ENCODE assay signal across 8 cellular contexts in the genomic region with DNA sequence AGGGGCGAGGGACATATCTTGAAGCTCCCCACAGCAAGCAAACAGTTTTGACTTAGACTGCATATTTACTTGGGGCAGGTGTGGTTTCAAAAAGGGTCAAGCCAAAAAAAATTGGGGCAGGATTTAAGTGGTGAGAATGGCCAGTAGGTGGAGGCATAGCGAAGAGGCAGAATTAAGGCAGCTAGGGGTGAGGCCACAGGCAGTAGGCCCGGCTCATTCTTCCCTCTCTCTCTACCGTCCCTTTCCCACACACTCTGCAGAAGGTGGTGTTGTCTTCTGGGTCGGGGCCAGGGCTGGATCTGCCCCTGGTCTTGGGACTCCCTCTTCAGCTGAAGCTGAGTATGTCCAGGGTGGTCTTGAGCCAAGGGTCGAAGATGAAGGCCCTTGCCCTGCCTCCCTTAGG. TPM values are rescaled to one million over a fixed set of nuclear protein-coding genes. Genes with fewer than 3 reads are reported as not detected.
DNase-seq lines count a peak whose midpoint lies in the region; ATAC-seq, FAIRE-seq and TF ChIP-seq lines count a peak whose summit lies in the region.

No MANE protein-coding gene starts in this region.

- no peak for TF ChIP-seq EP300 in A549 (IDR thresholded peaks at IDR 0.05)
- no peak for TF ChIP-seq EP300 in suprapubic skin (IDR thresholded peaks at IDR 0.05)

- TF ChIP-seq POLR2A in A549 (IDR thresholded peaks at IDR 0.05; ENCODE audit: low read length) (no peak), H54 (IDR thresholded peaks at IDR 0.05; ENCODE audit: low read depth, low read length) (no peak), suprapubic skin (IDR thresholded peaks at IDR 0.05) (no peak)

- in situ Hi-C loops in astrocyte of the cerebellum (cut with HindIII; ENCODE audit: low sequenced_read_pairs) = no loop called here

- no peak for FAIRE-seq in A549 (lab: Jason Lieb, UNC)
- no peak for FAIRE-seq in H54 (lab: Jason Lieb, UNC)

- peak; percentile 51 to 61 for TF ChIP-seq RAD21 in A549 (conservative IDR thresholded peaks at IDR 0.05 in 1 of 2, IDR thresholded peaks at IDR 0.05 in 1 of 2)

- CTCF ChIA-PET in A549 (lab: Yijun Ruan, JAX) = interaction anchor here (0.7 to 8.2 kb wide), 22 partner anchors 10 to 238 kb away, joined by 3 to 191 read pairs (median 8); partner anchors contain the start of genes ATP1B2, DNAH2, FXR2 and TP53

- no peaks in the 10 kb centered on the region for H3K36me3 ChIP-seq in suprapubic skin

- H3K4me3 ChIP-seq in A549 (no peak overlapping the region), astrocyte of the cerebellum (ENCODE audit: low read depth, low read length) (no peak overlapping the region), suprapubic skin (no peak overlapping the region)

- peaks cover 5% of the 10 kb centered on the region; the same call in 2 of the 3 replicates for H3K4me1 ChIP-seq in A549
- H3K4me1 ChIP-seq in suprapubic skin = peaks cover 6% of the 10 kb centered on the region

- H3K27me3 ChIP-seq in layer of hippocampus (ENCODE audit: control insufficient read depth, insufficient read depth, low read length) = no peaks in the 10 kb centered on the region
- no peaks in the 10 kb centered on the region for H3K27me3 ChIP-seq in suprapubic skin

- DNase-seq in A549 (ENCODE audit: low read depth in 1 of 2, low spot score in 1 of 2) = peak; percentile 71 to 79
- DNase-seq in GDM1 (lab: John Stamatoyannopoulos, UW) = peak; percentile 57
- peak; percentile 49 for DNase-seq in NCI-H69 (lab: John Stamatoyannopoulos, UW)
- DNase-seq in astrocyte of the cerebellum (ENCODE audit: low read depth) = no peak
- DNase-seq in H54 (ENCODE audit: insufficient read length, low spot score) = no peak
- DNase-seq in NCI-H2107 (lab: John Stamatoyannopoulos, UW) = no peak
- no peak for DNase-seq in suprapubic skin (ENCODE audit: low spot score in 2 of 2)

- H3K9me3 ChIP-seq in A549 (no peaks in the 10 kb centered on the region), suprapubic skin (no peaks in the 10 kb centered on the region)

- TF ChIP-seq CTCF in A549 (IDR thresholded peaks at IDR 0.05) (peak; percentile 56; the same call in 2 of the 3 replicates), astrocyte of the cerebellum (IDR thresholded peaks at IDR 0.05; ENCODE audit: low read depth, low read length, missing control alignments) (peak; percentile 64), suprapubic skin (IDR thresholded peaks at IDR 0.05) (peak in 1 of 2 donors; percentile 43)

- ATAC-seq in A549 = peak; percentile 57 to 69; a peak in 5 of 6 replicates

- POLR2A ChIA-PET in A549 (lab: Yijun Ruan, JAX) = interaction anchor here (0.8 to 4.3 kb wide), 3 partner anchors 18 to 69 kb away, joined by 3 to 52 read pairs (median 4); partner anchors contain the start of genes ATP1B2, TP53 and WRAP53

- WGBS in A549 (ENCODE audit: missing lambda C conversion rate) = 34% methylated on average over 6 of the region's 6 CpGs
- 44% methylated on average over 6 of the region's 6 CpGs for WGBS in suprapubic skin

- H3K27ac ChIP-seq in A549 (peak overlapping the region in 1 of 2 experiments; percentile 52; a peak in 2 of 6 replicates), layer of hippocampus (ENCODE audit: low read depth, low read length) (peak overlapping the region; percentile 3), suprapubic skin (no peak overlapping the region)

- no peak overlapping the region for H3K4me2 ChIP-seq in A549

TF ChIP-seq in A549, 52 proteins besides CTCF, POLR2A, EP300 and RAD21:
- TF ChIP-seq FOXS1 (CRISPR knock-in tag; IDR thresholded peaks at IDR 0.05) = no peak
- peak; percentile 50 for TF ChIP-seq SMC3 (IDR thresholded peaks at IDR 0.05)

RNA-seq across cellular contexts. Expression of gene SHBG, which starts 2.6 kb away (rescaled TPM):
- polyA plus RNA-seq in A549 (2011; rRNA removed) (0.31 and 0.34 TPM in 2 replicates), A549 (2017; fragmentation: RNase III; extraction: RNeasy Plus Mini Kit Qiagen cat#74134 plus additional on column Dnase treatment) (0.37 to 0.63 TPM (median 0.50 TPM) in 3 replicates)
- 0.26 and 0.30 TPM in 2 replicates for polyA plus RNA-seq in A549 (2012; cell fraction: cytosol; rRNA removed)
- 0.42 and 0.73 TPM in 2 replicates for polyA plus RNA-seq in A549 (2012; cell fraction: nucleus; rRNA removed)
- polyA minus RNA-seq in A549 (2011; rRNA and poly(A)+ RNA removed) = 0.33 TPM in 1 of 2 replicates, not detected in the other
- not detected for total RNA-seq in suprapubic skin

RNA-seq across cellular contexts. Expression of gene SAT2, which starts 4.9 kb away (rescaled TPM):
- polyA plus RNA-seq in A549 (2011; rRNA removed) (38.1 and 44.4 TPM in 2 replicates), A549 (2017; fragmentation: RNase III; extraction: RNeasy Plus Mini Kit Qiagen cat#74134 plus additional on column Dnase treatment) (59.8 to 76.3 TPM (median 70.1 TPM) in 3 replicates)
- 30.0 and 37.5 TPM in 2 replicates for polyA plus RNA-seq in A549 (2012; cell fraction: cytosol; rRNA removed)
- 26.8 and 43.1 TPM in 2 replicates for polyA plus RNA-seq in A549 (2012; cell fraction: nucleus; rRNA removed)
- 12.4 and 13.3 TPM in 2 replicates for polyA minus RNA-seq in A549 (2011; rRNA and poly(A)+ RNA removed)
- 10 to 100 TPM; 28.7 to 58.8 (median 39.9) TPM for total RNA-seq in suprapubic skin

RNA-seq across cellular contexts. Expression of gene FXR2, which starts 17.8 kb away (rescaled TPM):
- 40.7 and 45.3 TPM in 2 replicates for polyA plus RNA-seq in A549 (2011; rRNA removed)
- 57.2 and 75.6 TPM in 2 replicates for polyA plus RNA-seq in A549 (2012; cell fraction: cytosol; rRNA removed)
- 120 and 125 TPM in 2 replicates for polyA plus RNA-seq in A549 (2012; cell fraction: nucleus; rRNA removed)
- polyA plus RNA-seq in A549 (2017; fragmentation: RNase III; extraction: RNeasy Plus Mini Kit Qiagen cat#74134 plus additional on column Dnase treatment) = 38.9 to 45.2 TPM (median 42.9 TPM) in 3 replicates
- polyA minus RNA-seq in A549 (2011; rRNA and poly(A)+ RNA removed) = 74.1 and 80.2 TPM in 2 replicates
- total RNA-seq in suprapubic skin = 10 to 100 TPM; 21.0 to 25.6 (median 22.5) TPM

RNA-seq across cellular contexts. Expression of gene ATP1B2, which starts 18.2 kb away (rescaled TPM):
- polyA plus RNA-seq in A549 (2011; rRNA removed) (0.16 and 0.20 TPM in 2 replicates), A549 (2017; fragmentation: RNase III; extraction: RNeasy Plus Mini Kit Qiagen cat#74134 plus additional on column Dnase treatment) (0.05 to 0.26 TPM (median 0.10 TPM) in 3 replicates)
- 0.01 and 0.03 TPM in 2 replicates for polyA plus RNA-seq in A549 (2012; cell fraction: cytosol; rRNA removed)
- 0.04 and 0.05 TPM in 2 replicates for polyA plus RNA-seq in A549 (2012; cell fraction: nucleus; rRNA removed)
- polyA minus RNA-seq in A549 (2011; rRNA and poly(A)+ RNA removed) = not detected in 2 replicates
- total RNA-seq in suprapubic skin = 1 to 10 TPM in 1 of 4 donors, under 1 TPM in 3; 0.49 to 4.2 (median 0.74) TPM

RNA-seq across cellular contexts. Expression of gene SOX15, which starts 42.6 kb away (rescaled TPM):
- polyA plus RNA-seq in A549 (2011; rRNA removed) = 0.05 and 0.11 TPM in 2 replicates
- 0.17 and 0.21 TPM in 2 replicates for polyA plus RNA-seq in A549 (2012; cell fraction: cytosol; rRNA removed)
- polyA plus RNA-seq in A549 (2012; cell fraction: nucleus; rRNA removed) = 0.89 and 1.1 TPM in 2 replicates
- 0.19 to 0.30 TPM (median 0.22 TPM) in 3 replicates for polyA plus RNA-seq in A549 (2017; fragmentation: RNase III; extraction: RNeasy Plus Mini Kit Qiagen cat#74134 plus additional on column Dnase treatment)
- polyA minus RNA-seq in A549 (2011; rRNA and poly(A)+ RNA removed) = 0.58 TPM in 1 of 2 replicates, not detected in the other
- total RNA-seq in suprapubic skin = 100 to 1,000 TPM in 2 of 4 donors, 10 to 100 TPM in 2; 68.0 to 140 (median 102) TPM

Comparison
In these comparisons a context has a peak if more than half of its experiments do, and no peak if none do; other contexts are left out.
1. DNase-seq: peak in A549 (2 of 2), GDM1 (single experiment) and NCI-H69 (single experiment); none in astrocyte of the cerebellum (single experiment), H54 (single experiment), NCI-H2107 (single experiment) and suprapubic skin (0 of 2).